26 cellular contexts compared by ENCODE assay signal in the genomic region with DNA sequence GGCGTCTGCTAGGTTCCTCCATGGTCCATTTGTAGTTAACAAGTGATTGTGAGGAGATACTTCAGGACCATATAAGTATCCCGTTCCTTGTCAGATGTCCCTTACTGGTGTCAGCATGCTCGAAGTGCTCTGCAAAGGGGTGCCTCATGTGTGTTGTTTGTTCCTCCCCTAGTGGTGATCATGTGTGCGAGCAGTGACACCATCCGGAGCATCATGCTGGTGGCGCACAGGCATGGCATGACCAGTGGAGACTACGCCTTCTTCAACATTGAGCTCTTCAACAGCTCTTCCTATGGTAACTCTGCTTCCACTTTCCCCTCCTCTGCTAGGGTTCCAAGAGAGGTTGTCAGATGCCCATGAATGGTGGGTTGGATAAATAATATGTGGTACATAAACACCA. TPM values are rescaled to one million over a fixed set of nuclear protein-coding genes. Genes with fewer than 3 reads are reported as not detected.
DNase-seq lines count a peak whose midpoint lies in the region; FAIRE-seq and TF ChIP-seq lines count a peak whose summit lies in the region.
"Had no signal": no experiment of that assay in that cellular context is flagged by ENCODE, and none has a peak within 500 bp of the region (broad histone marks: within the 10 kb centered on the region; RNA-seq: fewer than 3 reads in every experiment).

No MANE protein-coding gene starts in this region.

- H3K27me3 Mint-ChIP-seq in HFFc6 (ENCODE audit: insufficient read depth), result no peaks in the 10 kb centered on the region

- TF ChIP-seq POLR2A in H1 (IDR thresholded peaks at IDR 0.05; ENCODE audit: control extremely low read depth in 1 of 2, low read depth in 2 of 2, low read length in 2 of 2), result no peak

- WGBS in H1 (ENCODE audit: extremely low coverage in 1 of 2, insufficient coverage in 1 of 2, insufficient read length in 1 of 2, insufficient replicate concordance in 2 of 2, low coverage in 1 of 2, low lambda C conversion rate in 2 of 2, missing lambda C conversion rate in 1 of 2), 2 experiments, result 85% methylated on average over 7 of the region's 7 CpGs; no CpG with 5 or more reads in 1 of the 2 experiments
- no CpG with 5 or more reads among the region's 7 CpGs for WGBS in trophoblast cell (ENCODE audit: extremely low coverage, insufficient coverage, insufficient read length)
- WGBS in smooth muscle cell (ENCODE audit: low lambda C conversion rate), result 91% methylated on average over 7 of the region's 7 CpGs

- no peaks in the 10 kb centered on the region for H3K4me1 Mint-ChIP-seq in HFFc6 (ENCODE audit: low read depth)

- H2BK15ac ChIP-seq in H1 (ENCODE audit: low read length), result no peak overlapping the region

- no peak overlapping the region for H2BK120ac ChIP-seq in H1 (replicated peaks; ENCODE audit: low read depth, low read length)
- H2BK120ac ChIP-seq in trophoblast cell (ENCODE audit: insufficient read depth, low read length, poor library complexity), result no peak overlapping the region

- H2BK5ac ChIP-seq in H1 (ENCODE audit: low read depth, low read length), result no peak overlapping the region
- H2BK5ac ChIP-seq in trophoblast cell (ENCODE audit: low read depth, low read length, poor library complexity), result no peak overlapping the region

- intact Hi-C loops in posterior vena cava (cut with DNase I), result no loop called here

- peak; percentile 1 for TF ChIP-seq CTCF in GM12865 (IDR thresholded peaks at IDR 0.05; ENCODE audit: insufficient read depth, low read depth, low read length, missing control alignments)
- TF ChIP-seq CTCF in HFFc6 (IDR thresholded peaks at IDR 0.05), result peak; percentile 22; the same call in 1 of the 2 replicates
- peak; percentile 11 to 34 (median 23); a peak in 3 of 4 replicates for TF ChIP-seq CTCF in H1 (IDR thresholded peaks at IDR 0.05; ENCODE audit: control extremely low read depth in 1 of 3, insufficient read depth in 1 of 3, low read depth in 1 of 3, low read length in 3 of 3)
- TF ChIP-seq CTCF in smooth muscle cell (IDR thresholded peaks at IDR 0.05; ENCODE audit: borderline replicate concordance, insufficient read depth, poor library complexity, severe bottlenecking), result no peak

- no peak overlapping the region for H3K23ac ChIP-seq in H1 (ENCODE audit: insufficient read length)
- no peak overlapping the region for H3K23ac ChIP-seq in trophoblast cell (ENCODE audit: low read length)

- H3K56ac ChIP-seq in H1 (replicated peaks; ENCODE audit: insufficient read length, low read depth, low read length), result no peak overlapping the region

- H3K27ac ChIP-seq in H1 (ENCODE audit: low read depth, low read length) (no peak overlapping the region), trophoblast cell (ENCODE audit: low read depth, low read length) (no peak overlapping the region), smooth muscle cell (ENCODE audit: low read depth) (no peak overlapping the region)
- H3K27ac ChIP-seq: A549 had no signal

- CTCF ChIA-PET in H1 (lab: Charles Lee; ENCODE audit: partially characterized antibody), result interaction anchor here (1.0 kb wide), 1 partner anchor 9 kb away, joined by 4 read pairs; no protein-coding TSS in a partner anchor

- no peak for TF ChIP-seq EP300 in H1 (IDR thresholded peaks at IDR 0.05; ENCODE audit: borderline replicate concordance in 1 of 2, low read depth in 2 of 2, low read length in 2 of 2)

- no peak overlapping the region for H4K8ac ChIP-seq in H1 (ENCODE audit: extremely low read depth, insufficient read depth, low read length)
- no peak overlapping the region for H4K8ac ChIP-seq in trophoblast cell (ENCODE audit: low read depth, low read length)

- H3K9ac ChIP-seq in H1 (replicated peaks in 1 of 4; ENCODE audit: extremely low read depth in 1 of 4, low read depth in 3 of 4, low read length in 3 of 4) (no peak overlapping the region; a peak in 1 of 7 replicates), trophoblast cell (ENCODE audit: low read length) (peak overlapping the region; percentile 46), smooth muscle cell (ENCODE audit: low read depth) (no peak overlapping the region)

- H3K79me2 ChIP-seq in H1 (ENCODE audit: control insufficient read depth in 1 of 2, insufficient read depth in 2 of 2, low read length in 2 of 2), result no peaks in the 10 kb centered on the region
- H3K79me2 ChIP-seq in trophoblast cell (ENCODE audit: control insufficient read depth, insufficient read depth, low read length, poor library complexity), result no peaks in the 10 kb centered on the region
- no peaks in the 10 kb centered on the region for H3K79me2 ChIP-seq in smooth muscle cell (ENCODE audit: low read depth)

- H2AFZ ChIP-seq in H1 (ENCODE audit: low read length), result no peak overlapping the region
- H2AFZ ChIP-seq in trophoblast cell (ENCODE audit: insufficient read depth, low read length, poor library complexity), result no peak overlapping the region
- no peak overlapping the region for H2AFZ ChIP-seq in smooth muscle cell (ENCODE audit: low read depth)

- no peak for FAIRE-seq in H1 (lab: Jason Lieb, UNC)
- FAIRE-seq: A549, GM19239, H54, RCC 7860 had no signal

- H3K36me3 ChIP-seq in H1 (ENCODE audit: control insufficient read depth in 2 of 4, insufficient read depth in 4 of 4, low read length in 3 of 4) (no peaks in the 10 kb centered on the region), trophoblast cell (ENCODE audit: control insufficient read depth in 1 of 2, insufficient read depth in 2 of 2, low read length in 2 of 2) (no peaks in the 10 kb centered on the region), smooth muscle cell (ENCODE audit: low read depth) (no peaks in the 10 kb centered on the region)

- H3K9me3 ChIP-seq in H1 (ENCODE audit: insufficient read depth in 2 of 2, low read depth in 1 of 2, low read length in 1 of 2) (no peaks in the 10 kb centered on the region), trophoblast cell (ENCODE audit: insufficient read depth, low read depth, low read length) (peaks cover 5% of the 10 kb centered on the region), smooth muscle cell (replicated peaks; ENCODE audit: low read depth) (no peaks in the 10 kb centered on the region)

- H2BK12ac ChIP-seq in H1 (ENCODE audit: low read depth, low read length) (no peak overlapping the region), trophoblast cell (ENCODE audit: low read length) (no peak overlapping the region)

- H2AK5ac ChIP-seq in H1 (ENCODE audit: low read depth, low read length), result no peak overlapping the region
- H2AK5ac ChIP-seq in trophoblast cell (ENCODE audit: low read length), result no peak overlapping the region

- peaks cover 3% of the 10 kb centered on the region; the same call in 1 of the 2 replicates for H3K9me3 Mint-ChIP-seq in HFFc6

- H4K20me1 ChIP-seq in H1 (replicated peaks in 1 of 2; ENCODE audit: control insufficient read depth in 1 of 2, insufficient read depth in 2 of 2, low read length in 2 of 2) (no peaks in the 10 kb centered on the region), smooth muscle cell (ENCODE audit: low read depth) (no peaks in the 10 kb centered on the region)

- POLR2A ChIA-PET in H1 (lab: Charles Lee; ENCODE audit: partially characterized antibody), result interaction anchor here (1.0 kb wide), 1 partner anchor 10 kb away, joined by 4 read pairs; no protein-coding TSS in a partner anchor

- no peak overlapping the region for H4K12ac ChIP-seq in trophoblast cell (ENCODE audit: low read depth, low read length)

- peaks cover 54% of the 10 kb centered on the region for H3K36me3 Mint-ChIP-seq in HFFc6 (ENCODE audit: low read depth)
- H3K36me3 Mint-ChIP-seq: CD4-positive, alpha-beta memory T cell had no signal

- peak in 1 of 2 experiments; percentile 12; a peak in 1 of 4 replicates for TF ChIP-seq RAD21 in H1 (IDR thresholded peaks at IDR 0.05 in 1 of 2, conservative IDR thresholded peaks at IDR 0.05 in 1 of 2; ENCODE audit: low read depth in 2 of 2, low read length in 2 of 2)

- no peak for DNase-seq in GM12865 (ENCODE audit: low read depth)
- DNase-seq in HFFc6, result no peak
- no peak for DNase-seq in H1 (ENCODE audit: low read depth in 1 of 2, low spot score in 2 of 2)
- no peak for DNase-seq in trophoblast cell
- no peak for DNase-seq in NCI-H1436 (lab: John Stamatoyannopoulos, UW)
- DNase-seq in ureter (ENCODE audit: low spot score), result no peak
- DNase-seq in smooth muscle cell (lab: John Stamatoyannopoulos, UW; ENCODE audit: unreplicated experiment), result no peak
- no peak for DNase-seq in posterior vena cava (ENCODE audit: low spot score)
- DNase-seq: AML-193; C1 segment of cervical spinal cord; CD4-positive, alpha-beta memory T cell; COR-L47; EL; GDM1; KG1; MM.1S; NCI-H1694 treated with DMSO at 0.1 percent for 48 hours; NCI-H446; NCI-H524 treated with DMSO at 0.1 percent for 48 hours; NCI-H774; SIG-M5; T-helper 1 cell had no signal

- H3K4ac ChIP-seq in H1 (replicated peaks; ENCODE audit: insufficient read length, low read depth, low read length) (no peak overlapping the region), trophoblast cell (ENCODE audit: low read depth, low read length) (no peak overlapping the region)

- H3K79me1 ChIP-seq in H1 (ENCODE audit: low read depth, low read length) (no peaks in the 10 kb centered on the region), trophoblast cell (ENCODE audit: low read length) (no peaks in the 10 kb centered on the region)

- no peak overlapping the region for H3K4me3 ChIP-seq in GM12865 (ENCODE audit: low read depth, low read length)
- H3K4me3 ChIP-seq in H1 (ENCODE audit: extremely low read depth in 1 of 4, insufficient read depth in 2 of 4, low read depth in 3 of 4, low read length in 4 of 4), result no peak overlapping the region
- H3K4me3 ChIP-seq in trophoblast cell (ENCODE audit: low read depth, low read length), result no peak overlapping the region
- no peak overlapping the region for H3K4me3 ChIP-seq in smooth muscle cell
- H3K4me3 ChIP-seq: A549 had no signal

- H3K18ac ChIP-seq in H1 (ENCODE audit: extremely low read depth, low read length) (no peak overlapping the region), trophoblast cell (ENCODE audit: low read length) (no peak overlapping the region)

- H3K4me2 ChIP-seq in H1 (ENCODE audit: insufficient read depth in 1 of 2, low read depth in 2 of 2, low read length in 2 of 2), result no peak overlapping the region
- H3K4me2 ChIP-seq in trophoblast cell (ENCODE audit: low read length), result no peak overlapping the region
- H3K4me2 ChIP-seq in smooth muscle cell, result no peak overlapping the region
- H3K4me2 ChIP-seq: A549 had no signal

- no peak overlapping the region for H4K91ac ChIP-seq in H1 (replicated peaks; ENCODE audit: insufficient read length, low read length)
- H4K91ac ChIP-seq in trophoblast cell (ENCODE audit: low read depth, low read length), result no peak overlapping the region

- no peak overlapping the region for H3K14ac ChIP-seq in H1 (ENCODE audit: insufficient read length)
- no peak overlapping the region for H3K14ac ChIP-seq in trophoblast cell (ENCODE audit: low read length)

- H3K27ac Mint-ChIP-seq in HFFc6, result no peak overlapping the region
- H3K27ac Mint-ChIP-seq: CD4-positive, alpha-beta memory T cell had no signal

- H3K27me3 ChIP-seq in H1 (replicated peaks in 1 of 4; ENCODE audit: control insufficient read depth in 3 of 4, extremely low read depth in 1 of 4, insufficient read depth in 3 of 4, low read length in 3 of 4) (no peaks in the 10 kb centered on the region), trophoblast cell (ENCODE audit: insufficient read depth, low read length) (no peaks in the 10 kb centered on the region), smooth muscle cell (ENCODE audit: low read depth) (peaks cover 19% of the 10 kb centered on the region)

- no peaks in the 10 kb centered on the region for H3F3A ChIP-seq in smooth muscle cell (ENCODE audit: low read depth)

- no peak overlapping the region for H3K4me3 Mint-ChIP-seq in HFFc6
- H3K4me3 Mint-ChIP-seq: CD4-positive, alpha-beta memory T cell had no signal

- H3K23me2 ChIP-seq in H1 (ENCODE audit: low read depth, low read length), result no peaks in the 10 kb centered on the region

- no peak overlapping the region for H2BK20ac ChIP-seq in H1 (ENCODE audit: low read length)

- no peak overlapping the region for H4K5ac ChIP-seq in H1 (ENCODE audit: insufficient read length, low read depth, low read length)

- H3K4me1 ChIP-seq in H1 (replicated peaks in 1 of 4; ENCODE audit: control insufficient read depth in 3 of 4, insufficient read depth in 4 of 4, low read length in 3 of 4) (no peaks in the 10 kb centered on the region), trophoblast cell (ENCODE audit: control insufficient read depth in 1 of 2, insufficient read depth in 2 of 2, low read length in 2 of 2) (no peaks in the 10 kb centered on the region), smooth muscle cell (ENCODE audit: low read depth) (no peaks in the 10 kb centered on the region)
- H3K4me1 ChIP-seq: A549 had no signal

RNA-seq across cellular contexts. Expression of gene NPR3, which starts 13.4 kb away (rescaled TPM):
- 10 to 100 TPM; 23.8 to 56.3 (median 25.5) TPM for total RNA-seq in HFFc6 (2021; fragmentation: NEBNext Ultra II Directional; extraction: Animal tissue kit (Norgen Biotek cat#: 25700))
- not detected in 2 replicates for total RNA-seq in H1 (2021; fragmentation: NEBNext Ultra II Directional; extraction: Animal tissue kit (Norgen Biotek cat#: 25700))
- polyA plus RNA-seq in H1 (2011; rRNA removed), result not detected in 2 replicates
- 0.01 TPM for polyA plus RNA-seq in H1 (2011; cell fraction: cytosol; rRNA removed)
- polyA plus RNA-seq in H1 (2011; cell fraction: nucleus; rRNA removed), result 0.20 TPM
- polyA plus RNA-seq in H1 (2012, experiment 1 of 2), result 0.04 TPM in 1 of 4 replicates, not detected in the others
- not detected for polyA plus RNA-seq in H1 (2012, experiment 2 of 2)
- 0.02 TPM for polyA plus RNA-seq in H1 (2013, experiment 1 of 2)
- polyA plus RNA-seq in H1 (2013, experiment 2 of 2), result 0.06 TPM
- 0.05 TPM in 1 of 2 replicates, not detected in the other for polyA minus RNA-seq in H1 (2011; rRNA and poly(A)+ RNA removed)
- not detected for polyA minus RNA-seq in H1 (2011; cell fraction: cytosol; rRNA and poly(A)+ RNA removed)
- not detected for polyA minus RNA-seq in H1 (2011; cell fraction: nucleus; rRNA and poly(A)+ RNA removed)
- polyA plus RNA-seq in trophoblast cell (2013), result 2.4 and 3.3 TPM in 2 replicates
- 1.4 TPM for total RNA-seq in ureter
- total RNA-seq in smooth muscle cell, result 5.4 and 9.4 TPM in 2 replicates
- polyA plus RNA-seq in smooth muscle cell, result 1.4 and 2.5 TPM in 2 replicates
- total RNA-seq in posterior vena cava, result 1 to 10 TPM; 4.3 to 6.5 TPM
- polyA plus RNA-seq: CD4-positive, alpha-beta memory T cell had no signal
